9 cellular contexts compared by ENCODE assay signal in the genomic region with DNA sequence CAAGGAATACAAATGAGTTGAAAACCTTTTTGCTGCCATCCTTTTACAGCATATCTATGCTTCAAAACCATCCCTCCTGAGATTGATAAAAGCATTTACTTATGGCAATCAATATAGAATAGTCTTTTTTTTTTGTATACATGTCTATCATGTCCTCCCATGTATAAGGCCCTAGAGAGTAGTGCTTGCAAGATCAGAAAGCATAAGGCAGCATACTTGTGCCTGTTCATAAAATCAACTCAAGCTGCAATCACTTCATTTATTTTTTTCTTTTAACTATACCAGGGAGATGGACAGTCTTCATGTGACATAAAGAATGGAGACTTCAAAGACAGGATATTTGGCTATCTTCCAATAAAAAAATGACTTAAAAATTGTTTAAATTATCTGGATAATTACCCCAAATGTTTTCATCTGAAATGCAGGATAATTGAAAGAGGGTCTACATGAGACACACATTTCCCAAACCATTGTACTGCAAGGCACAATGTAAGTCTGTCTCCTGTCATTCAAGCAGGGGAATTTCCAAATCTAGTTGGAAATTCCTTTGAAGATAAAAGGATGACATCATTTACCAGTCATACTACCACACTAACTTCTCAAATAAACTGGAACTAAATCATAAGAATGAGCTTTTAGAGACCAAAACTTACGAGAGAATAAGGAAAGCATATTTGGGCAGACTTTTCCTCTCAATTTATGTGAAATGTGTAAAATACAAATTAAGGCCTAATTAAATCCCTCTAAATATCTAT. TPM values are rescaled to one million over a fixed set of nuclear protein-coding genes. Genes with fewer than 3 reads are reported as not detected.
DNase-seq lines count a peak whose midpoint lies in the region; ATAC-seq, FAIRE-seq and TF ChIP-seq lines count a peak whose summit lies in the region.
"Had no signal": no experiment of that assay in that cellular context is flagged by ENCODE, and none has a peak within 500 bp of the region (broad histone marks: within the 10 kb centered on the region; RNA-seq: fewer than 3 reads in every experiment).

No MANE protein-coding gene starts in this region.

- intact Hi-C loops in uterus (cut with DNase I; ENCODE audit: low total_unique reads), result no loop called here

- no peaks in the 10 kb centered on the region for H3K27me3 ChIP-seq in uterus

- no peak for TF ChIP-seq POLR2A in uterus (IDR thresholded peaks at IDR 0.05)
- TF ChIP-seq POLR2A in GM12891 (IDR thresholded peaks at IDR 0.05; ENCODE audit: low read depth, low read length), result no peak

- peaks cover 28% of the 10 kb centered on the region for H3K36me3 Mint-ChIP-seq in activated T-cell treated with anti-CD3 and anti-CD28 coated beads, Interleukin-2, amount 50 U/mL, for 4 hours (ENCODE audit: insufficient read depth)

- no peaks in the 10 kb centered on the region for H3K4me1 ChIP-seq in uterus

- H3K4me3 Mint-ChIP-seq in activated T-cell treated with anti-CD3 and anti-CD28 coated beads, Interleukin-2, amount 50 U/mL, for 4 hours, result no peak overlapping the region
- H3K4me3 Mint-ChIP-seq: B cell had no signal

- H3K4me1 Mint-ChIP-seq in activated T-cell treated with anti-CD3 and anti-CD28 coated beads, Interleukin-2, amount 50 U/mL, for 4 hours (ENCODE audit: low read depth), result peaks cover 12% of the 10 kb centered on the region
- H3K4me1 Mint-ChIP-seq: B cell had no signal

- H3K4me3 ChIP-seq in choroid plexus epithelial cell (ENCODE audit: low read depth, low read length) (no peak overlapping the region), uterus (no peak overlapping the region)

- H3K27ac ChIP-seq in uterus, result no peak overlapping the region

- no peak for TF ChIP-seq CTCF in choroid plexus epithelial cell (conservative IDR thresholded peaks at IDR 0.05; ENCODE audit: low read depth, low read length)
- TF ChIP-seq CTCF in uterus (IDR thresholded peaks at IDR 0.05), result no peak

- no peaks in the 10 kb centered on the region for H3K9me3 ChIP-seq in uterus

- no peaks in the 10 kb centered on the region for H3K27me3 Mint-ChIP-seq in activated T-cell treated with anti-CD3 and anti-CD28 coated beads, Interleukin-2, amount 50 U/mL, for 4 hours (ENCODE audit: low read depth)
- H3K27me3 Mint-ChIP-seq: B cell had no signal

- DNase-seq in activated T-cell treated with anti-CD3 and anti-CD28 coated beads, Interleukin-2, amount 50 U/mL, for 4 hours, result no peak
- no peak for DNase-seq in activated T-cell treated with anti-CD3 and anti-CD28 coated beads, Interleukin-2, amount 50 U/mL, for 1 hour
- DNase-seq in choroid plexus epithelial cell (ENCODE audit: low read depth) (peak; percentile 83), NCI-H2081 treated with DMSO at 0.1 percent for 48 hours (lab: John Stamatoyannopoulos, UW) (no peak), uterus (no peak), GM12891 (ENCODE audit: insufficient read length, low spot score) (no peak)
- DNase-seq in stimulated activated naive CD8-positive, alpha-beta T cell treated with anti-CD3 and anti-CD28 coated beads, Interleukin-15, Interleukin-2, amounts not matched to agents 100 U/mL and 50 U/mL, for 24 hours, result no peak

- H3K36me3 ChIP-seq in uterus, result no peaks in the 10 kb centered on the region

- FAIRE-seq in GM12891 (lab: Jason Lieb, UNC), result no peak

- peak; percentile 84 to 86 for ATAC-seq in activated T-cell treated with anti-CD3 and anti-CD28 coated beads, Interleukin-2, amount 50 U/mL, for 4 hours
- peak; percentile 63 for ATAC-seq in HG03457 (IDR thresholded peaks at IDR 0.05; ENCODE audit: unreplicated experiment)
- ATAC-seq in stimulated activated naive CD8-positive, alpha-beta T cell treated with anti-CD3 and anti-CD28 coated beads, Interleukin-15, Interleukin-2, amounts not matched to agents 100 U/mL and 50 U/mL, for 24 hours, result peak; percentile 79

- no peaks in the 10 kb centered on the region for H3K9me3 Mint-ChIP-seq in activated T-cell treated with anti-CD3 and anti-CD28 coated beads, Interleukin-2, amount 50 U/mL, for 4 hours

TF ChIP-seq in GM12891, 5 proteins besides CTCF, POLR2A, EP300 and RAD21:
- TF ChIP-seq PAX5 (IDR thresholded peaks at IDR 0.05; ENCODE audit: insufficient read depth, low read length, severe bottlenecking), result no peak
- TF ChIP-seq TAF1 (IDR thresholded peaks at IDR 0.05; ENCODE audit: low read depth, low read length), result no peak
- TF ChIP-seq SPI1 (IDR thresholded peaks at IDR 0.05; ENCODE audit: low read depth, low read length), result no peak
- TF ChIP-seq POLR2AphosphoS5 (IDR thresholded peaks at IDR 0.05; ENCODE audit: low read depth, low read length), result no peak
- TF ChIP-seq POU2F2 (IDR thresholded peaks at IDR 0.05; ENCODE audit: low read depth, low read length), result no peak

RNA-seq across cellular contexts. Expression of a gene that starts 22.5 kb away (rescaled TPM):
- 10 to 100 TPM; 35.7 to 54.0 (median 39.2) TPM for total RNA-seq in activated T-cell treated with anti-CD3 and anti-CD28 coated beads, Interleukin-2, amount 50 U/mL, for 4 hours
- 10 to 100 TPM in 1 of 4 donors, under 1 TPM in 1, not detected in 2; 0.12 to 18.5 TPM for total RNA-seq in uterus
- polyA plus RNA-seq in GM12891 (2012; ENCODE audit: low read depth, missing spikeins), result 0.04 TPM
